8 cellular contexts compared by ENCODE assay signal in the genomic region with DNA sequence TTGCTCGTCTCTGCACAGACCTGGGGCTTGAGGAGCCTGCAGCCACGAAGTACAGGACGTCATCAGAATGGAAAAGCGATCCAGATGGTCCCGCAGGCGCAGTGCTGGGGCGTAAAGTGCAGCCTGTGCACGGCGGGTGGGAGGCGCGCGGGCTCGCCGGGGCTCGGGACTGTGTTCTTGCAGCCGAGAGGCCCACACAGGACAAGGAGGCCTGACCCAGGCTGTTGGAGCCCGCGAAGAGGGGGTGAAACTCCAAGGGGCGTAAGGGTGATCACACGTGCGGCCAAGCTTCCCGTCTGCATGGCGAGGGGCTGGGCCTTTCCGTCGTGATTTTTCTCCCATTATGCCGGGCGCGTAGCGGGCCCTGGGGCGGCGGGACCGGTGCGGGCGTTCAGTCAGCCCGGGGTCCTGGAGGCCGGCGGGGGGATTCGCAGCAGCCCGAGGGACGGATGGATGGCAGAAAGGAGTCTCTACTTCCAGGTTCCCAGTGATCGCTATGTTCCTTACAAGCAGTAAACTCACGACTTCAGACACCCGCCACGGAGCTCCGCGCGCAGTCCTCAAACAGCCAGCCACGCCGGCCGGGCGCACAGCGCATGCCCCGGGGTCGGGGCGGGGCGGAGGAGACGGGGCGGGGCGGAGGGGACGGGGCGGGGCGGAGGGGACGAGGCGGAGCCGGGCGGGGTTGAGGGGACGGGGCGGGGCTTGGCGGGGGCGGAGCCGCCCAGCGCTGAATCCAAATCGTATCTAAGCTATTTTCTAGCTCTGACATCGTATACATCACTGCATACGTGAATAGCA.
A peak's percentile ranks its signal among the peaks of the same experiment; 100 is the strongest.
DNase-seq lines count a peak whose midpoint lies in the region; ATAC-seq, FAIRE-seq and TF ChIP-seq lines count a peak whose summit lies in the region.

No MANE protein-coding gene starts in this region.

- H3K27me3 ChIP-seq in adrenal gland (peaks cover 4% of the 10 kb centered on the region), heart right ventricle (peaks cover 0 to 18% (median 0%) of the 10 kb centered on the region in 7 donors), transverse colon (peaks cover 12% of the 10 kb centered on the region)

- TF ChIP-seq RAD21 in A549 (conservative IDR thresholded peaks at IDR 0.05 in 1 of 2, IDR thresholded peaks at IDR 0.05 in 1 of 2) = no peak

- intact Hi-C loops in adrenal gland (cut with DNase I) (no loop called here), heart right ventricle (cut with DNase I) (no loop called here), posterior vena cava (cut with DNase I) (no loop called here), transverse colon (cut with DNase I; ENCODE audit: low total_unique reads) (no loop called here)

- TF ChIP-seq EP300 in A549 (IDR thresholded peaks at IDR 0.05) = no peak
- TF ChIP-seq EP300 in transverse colon (IDR thresholded peaks at IDR 0.05; ENCODE audit: low read depth) = no peak

- TF ChIP-seq POLR2A in A549 (IDR thresholded peaks at IDR 0.05; ENCODE audit: low read length) (peak; percentile 95), adrenal gland (IDR thresholded peaks at IDR 0.05) (peak; percentile 17 to 70), transverse colon (IDR thresholded peaks at IDR 0.05) (peak; percentile 54)

- H3K36me3 ChIP-seq in adrenal gland (replicated peaks in 1 of 2) (no peaks in the 10 kb centered on the region), heart right ventricle (peaks cover 0 to 17% (median 0%) of the 10 kb centered on the region in 9 donors), transverse colon (no peaks in the 10 kb centered on the region)

- WGBS in A549 (ENCODE audit: missing lambda C conversion rate) = under 1% methylated on average over 40 of the region's 75 CpGs
- 0 to 1% (median 1%) methylated on average over 20 to 75 of the region's 75 CpGs for whole genome bisulfite sequencing in adrenal gland, 4 donors
- WGBS in heart right ventricle, 2 donors = 1% methylated on average over 74 of the region's 75 CpGs
- 0% methylated on average over 4 to 55 of the region's 75 CpGs for WGBS in transverse colon (ENCODE audit: low coverage in 1 of 2), 2 donors

- H3K4me3 ChIP-seq in A549 (peak overlapping the region; percentile 74), adrenal gland (peak overlapping the region in 2 of 4 donors; percentile 57 to 93), heart right ventricle (peak overlapping the region; percentile 59 to 88 (median 72)), transverse colon (peak overlapping the region; percentile 44 to 73 (median 56))

- DNase-seq in A549 (ENCODE audit: low read depth in 1 of 2, low spot score in 1 of 2) = peak; percentile 75 to 78
- peak; percentile 75 for DNase-seq in LHCN-M2 (ENCODE audit: low read depth)
- peak; percentile 75 for DNase-seq in T follicular helper cell (ENCODE audit: low read depth)
- peak; percentile 80 to 92 (median 84) for DNase-seq in adrenal gland
- DNase-seq in heart right ventricle = peak; percentile 82 to 83
- DNase-seq in posterior vena cava (ENCODE audit: low spot score) = peak; percentile 93
- peak; percentile 84 for DNase-seq in transverse colon

- peak; percentile 93 to 97 for ATAC-seq in A549
- peak; percentile 65 for ATAC-seq in GM18907 (IDR thresholded peaks at IDR 0.05; ENCODE audit: unreplicated experiment)
- ATAC-seq in heart right ventricle = peak; percentile 97 to 100 (median 98)

- in situ Hi-C loops in transverse colon (cut with MboI; ENCODE audit: low pct_ligation_motif_present in 1 of 4, low pct_unique_long_range_greater_than_20kb in 1 of 4, low sequenced_read_pairs in 3 of 4) = no loop called here

- no peak for TF ChIP-seq CTCF in A549 (IDR thresholded peaks at IDR 0.05)
- no peak for TF ChIP-seq CTCF in adrenal gland (IDR thresholded peaks at IDR 0.05)
- no peak for TF ChIP-seq CTCF in heart right ventricle (IDR thresholded peaks at IDR 0.05)
- TF ChIP-seq CTCF in transverse colon (IDR thresholded peaks at IDR 0.05) = no peak

- CTCF ChIA-PET in A549 (lab: Yijun Ruan, JAX) = interaction anchor here (1.3 to 1.8 kb wide), 3 partner anchors 38 to 94 kb away, joined by 3 to 7 read pairs (median 4); no protein-coding TSS in a partner anchor

- POLR2A ChIA-PET in A549 (lab: Yijun Ruan, JAX) = interaction anchor here (0.6 to 1.4 kb wide), 6 partner anchors 11 to 508 kb away, joined by 3 to 8 read pairs (median 3); no protein-coding TSS in a partner anchor

- peak overlapping the region; percentile 79 to 89 for H3K27ac ChIP-seq in A549
- H3K27ac ChIP-seq in adrenal gland = peak overlapping the region in 4 of 5 donors; percentile 82 to 90 (median 84)
- peak overlapping the region in 9 of 10 donors; percentile 68 to 87 (median 82) for H3K27ac ChIP-seq in heart right ventricle
- peak overlapping the region; percentile 83 to 88 (median 84) for H3K27ac ChIP-seq in transverse colon

- H3K4me2 ChIP-seq in A549 = peak overlapping the region; percentile 86

- H3K4me1 ChIP-seq in A549 (peaks cover 21% of the 10 kb centered on the region; the same call in 2 of the 3 replicates), adrenal gland (replicated peaks in 1 of 2) (peaks cover 0 to 24% of the 10 kb centered on the region in 2 donors), heart right ventricle (peaks cover 0 to 38% (median 25%) of the 10 kb centered on the region in 9 donors), transverse colon (peaks cover 0 to 26% (median 18%) of the 10 kb centered on the region in 4 donors)

- FAIRE-seq in A549 (lab: Jason Lieb, UNC) = no peak

- peaks cover 6% of the 10 kb centered on the region; the same call in 1 of the 3 replicates for H3K9me3 ChIP-seq in A549
- H3K9me3 ChIP-seq in adrenal gland (replicated peaks in 1 of 3) = no peaks in the 10 kb centered on the region
- peaks cover 0 to 17% (median 0%) of the 10 kb centered on the region in 11 donors for H3K9me3 ChIP-seq in heart right ventricle
- no peaks in the 10 kb centered on the region for H3K9me3 ChIP-seq in transverse colon

TF ChIP-seq in A549, 52 proteins besides CTCF, POLR2A, EP300 and RAD21:
- TF ChIP-seq, protein P1, sequence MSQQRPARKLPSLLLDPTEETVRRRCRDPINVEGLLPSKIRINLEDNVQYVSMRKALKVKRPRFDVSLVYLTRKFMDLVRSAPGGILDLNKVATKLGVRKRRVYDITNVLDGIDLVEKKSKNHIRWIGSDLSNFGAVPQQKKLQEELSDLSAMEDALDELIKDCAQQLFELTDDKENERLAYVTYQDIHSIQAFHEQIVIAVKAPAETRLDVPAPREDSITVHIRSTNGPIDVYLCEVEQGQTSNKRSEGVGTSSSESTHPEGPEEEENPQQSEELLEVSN (IDR thresholded peaks at IDR 0.05; ENCODE audit: borderline replicate concordance, low read depth) = peak; percentile 70; the same call in 1 of the 2 replicates
- TF ChIP-seq RNF2 (IDR thresholded peaks at IDR 0.05; ENCODE audit: borderline replicate concordance, low read depth) = peak; percentile 98
- TF ChIP-seq EHF (CRISPR knock-in tag; IDR thresholded peaks at IDR 0.05) = no peak
- peak; percentile 51 to 58; a peak in 2 of 5 replicates for TF ChIP-seq JUN (IDR thresholded peaks at IDR 0.05)
- TF ChIP-seq MAZ (IDR thresholded peaks at IDR 0.05; ENCODE audit: borderline replicate concordance, low read depth, low read length) = no peak
- TF ChIP-seq PHF8 (IDR thresholded peaks at IDR 0.05; ENCODE audit: borderline replicate concordance, low read depth) = peak; percentile 95
- TF ChIP-seq, protein P2, sequence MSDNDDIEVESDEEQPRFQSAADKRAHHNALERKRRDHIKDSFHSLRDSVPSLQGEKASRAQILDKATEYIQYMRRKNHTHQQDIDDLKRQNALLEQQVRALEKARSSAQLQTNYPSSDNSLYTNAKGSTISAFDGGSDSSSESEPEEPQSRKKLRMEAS (IDR thresholded peaks at IDR 0.05) = peak; percentile 84; the same call in 1 of the 2 replicates
- no peak for TF ChIP-seq ZNF302 (CRISPR knock-in tag; IDR thresholded peaks at IDR 0.05)
- TF ChIP-seq HOXB5 (CRISPR knock-in tag; IDR thresholded peaks at IDR 0.05) = peak; percentile 23; the same call in 1 of the 2 replicates
- TF ChIP-seq, protein P3, sequence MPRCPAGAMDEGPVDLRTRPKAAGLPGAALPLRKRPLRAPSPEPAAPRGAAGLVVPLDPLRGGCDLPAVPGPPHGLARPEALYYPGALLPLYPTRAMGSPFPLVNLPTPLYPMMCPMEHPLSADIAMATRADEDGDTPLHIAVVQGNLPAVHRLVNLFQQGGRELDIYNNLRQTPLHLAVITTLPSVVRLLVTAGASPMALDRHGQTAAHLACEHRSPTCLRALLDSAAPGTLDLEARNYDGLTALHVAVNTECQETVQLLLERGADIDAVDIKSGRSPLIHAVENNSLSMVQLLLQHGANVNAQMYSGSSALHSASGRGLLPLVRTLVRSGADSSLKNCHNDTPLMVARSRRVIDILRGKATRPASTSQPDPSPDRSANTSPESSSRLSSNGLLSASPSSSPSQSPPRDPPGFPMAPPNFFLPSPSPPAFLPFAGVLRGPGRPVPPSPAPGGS (IDR thresholded peaks at IDR 0.05) = peak; percentile 23; the same call in 1 of the 3 replicates

Comparison
In these comparisons a context has a peak if more than half of its experiments do, and no peak if none do; other contexts are left out.
1. POLR2A ChIP-seq: peak in every context shown above with its lines; median percentile 95 in A549; 54 in transverse colon; 44 in adrenal gland.